Comparison of ENCODE assay signal across 16 cellular contexts in genomic region chr11:134349109-134349801, GRCh38.
DNase-seq lines count a peak whose midpoint lies in the region; ATAC-seq and TF ChIP-seq lines count a peak whose summit lies in the region.
"Had no signal": no experiment of that assay in that cellular context is flagged by ENCODE, and none has a peak within 500 bp of the region (broad histone marks: within the 10 kb centered on the region; RNA-seq: fewer than 3 reads in every experiment).

No MANE protein-coding gene starts in this region.

- peak; percentile 66 for ATAC-seq in GM18502 (IDR thresholded peaks at IDR 0.05; ENCODE audit: poor library complexity, unreplicated experiment)
- ATAC-seq in GM21526 (IDR thresholded peaks at IDR 0.05; ENCODE audit: low FRiP score, unreplicated experiment) = peak; percentile 54
- peak; percentile 47 for ATAC-seq in HG03565 (IDR thresholded peaks at IDR 0.05; ENCODE audit: unreplicated experiment)
- no peak for ATAC-seq in GM21723 (IDR thresholded peaks at IDR 0.05; ENCODE audit: unreplicated experiment)
- ATAC-seq: PC-3, SK-N-SH treated with all-trans-retinoic acid at 6 μM for 48 hours had no signal

- TF ChIP-seq CTCF in coronary artery (IDR thresholded peaks at IDR 0.05) = no peak

- H3K4me3 ChIP-seq in coronary artery = no peak overlapping the region
- H3K4me3 ChIP-seq: adrenal gland had no signal

- no peak overlapping the region for H3K27ac ChIP-seq in coronary artery
- H3K27ac ChIP-seq: adrenal gland had no signal

- DNase-seq in islet precursor cell = peak; percentile 5
- no peak for DNase-seq in coronary artery (ENCODE audit: low spot score)
- no peak for DNase-seq in DMS79 (lab: John Stamatoyannopoulos, UW)
- DNase-seq: CD4-positive, CD25-positive, alpha-beta regulatory T cell; cerebellar nuclear complex; foreskin melanocyte; naive B cell; NCI-H2081; NCI-H524; PC-3 had no signal
